ENCODE assay signal across 1 cellular context in genomic region chr19:14413765-14414171, GRCh38.
TF ChIP-seq lines count a peak whose summit lies in the region.

No MANE protein-coding gene starts in this region.

TF ChIP-seq in GM23338, 12 proteins besides CTCF, POLR2A, EP300 and RAD21 (continued from another document):
- no peak for TF ChIP-seq ZNF462 (CRISPR knock-in tag; IDR thresholded peaks at IDR 0.05)
- TF ChIP-seq CREB1 (CRISPR knock-in tag; IDR thresholded peaks at IDR 0.05; ENCODE audit: low read depth) = no peak
